Comparison of ENCODE assay signal across 1 cellular context in the genomic region with DNA sequence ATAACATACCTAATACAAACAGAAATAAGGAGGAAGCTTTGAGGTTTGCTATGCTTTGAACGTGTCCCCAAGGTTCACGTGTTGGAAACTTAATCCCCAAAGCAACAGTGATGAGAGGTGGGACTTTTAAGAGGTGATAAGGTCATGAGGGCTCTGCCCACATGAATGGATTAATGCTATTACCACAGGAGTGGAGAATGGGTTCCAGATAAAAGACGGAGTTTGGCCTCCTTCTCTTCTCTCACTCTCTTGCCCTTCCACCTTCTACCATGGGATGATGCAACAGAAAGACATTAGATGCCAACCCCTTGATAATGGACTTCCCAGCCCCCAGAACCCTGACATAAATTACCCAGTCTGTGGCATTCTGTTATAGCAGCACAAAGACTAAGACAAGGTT.
TF ChIP-seq lines count a peak whose summit lies in the region.

No MANE protein-coding gene starts in this region.

TF ChIP-seq in K562, 482 proteins besides CTCF, POLR2A, EP300 and RAD21 (continued from another document and continues in another):
- TF ChIP-seq IRF9 (tag; IDR thresholded peaks at IDR 0.05) (peak; percentile 85), POLR2G (IDR thresholded peaks at IDR 0.05; ENCODE audit: low read depth, low read length) (no peak), RBM15 (IDR thresholded peaks at IDR 0.05; ENCODE audit: insufficient read depth, low read length) (no peak), CBFA2T3 (IDR thresholded peaks at IDR 0.05) (0 out of 2 replicates have a peak, but pooled peaks have one; percentile 21), TSC22D4 (tag; IDR thresholded peaks at IDR 0.05) (no peak), STAT5A (IDR thresholded peaks at IDR 0.05; ENCODE audit: borderline replicate concordance, low read length) (no peak), RCOR1 (IDR thresholded peaks at IDR 0.05; ENCODE audit: borderline replicate concordance in 1 of 2, low read depth in 2 of 2, low read length in 2 of 2) (peak in 1 of 2 experiments; percentile 54; a peak in 1 of 4 replicates), CAMTA2 (CRISPR knock-in tag; conservative IDR thresholded peaks at IDR 0.05) (no peak), ATF3 (IDR thresholded peaks at IDR 0.05) (peak; percentile 97), ATF3 (CRISPR knock-in tag; conservative IDR thresholded peaks at IDR 0.05) (no peak), ZNF699 (CRISPR knock-in tag; IDR thresholded peaks at IDR 0.05; ENCODE audit: insufficient replicate concordance) (no peak), JUN (IDR thresholded peaks at IDR 0.05; ENCODE audit: borderline replicate concordance, low read depth, low read length) (peak; percentile 64; the same call in 1 of the 2 replicates), JUN (CRISPR knock-in tag; IDR thresholded peaks at IDR 0.05; ENCODE audit: borderline replicate concordance) (no peak), ZNF436 (CRISPR knock-in tag; IDR thresholded peaks at IDR 0.05) (no peak), JUNB (CRISPR knock-in tag; conservative IDR thresholded peaks at IDR 0.05) (no peak), ZNF184 (CRISPR knock-in tag; IDR thresholded peaks at IDR 0.05) (no peak), NR2F6 (CRISPR knock-in tag; IDR thresholded peaks at IDR 0.05) (no peak), TARDBP (IDR thresholded peaks at IDR 0.05) (no peak), PCBP2 (IDR thresholded peaks at IDR 0.05; ENCODE audit: low read depth, low read length, poor library complexity, severe bottlenecking) (no peak), ZNF57 (CRISPR knock-in tag; IDR thresholded peaks at IDR 0.05) (no peak), KAT7 (CRISPR knock-in tag; IDR thresholded peaks at IDR 0.05; ENCODE audit: borderline replicate concordance) (no peak), RERE (CRISPR knock-in tag; IDR thresholded peaks at IDR 0.05; ENCODE audit: borderline replicate concordance) (no peak), RB1 (IDR thresholded peaks at IDR 0.05; ENCODE audit: low read depth) (no peak), MEIS2 (IDR thresholded peaks at IDR 0.05; ENCODE audit: partially characterized antibody) (peak; percentile 93), NCOR1 (IDR thresholded peaks at IDR 0.05) (peak; percentile 14; the same call in 1 of the 2 replicates), NR4A1 (CRISPR knock-in tag; IDR thresholded peaks at IDR 0.05) (no peak), NR4A1 (tag; IDR thresholded peaks at IDR 0.05) (peak; percentile 82), ELK3 (CRISPR knock-in tag; IDR thresholded peaks at IDR 0.05) (no peak), LARP7 (IDR thresholded peaks at IDR 0.05) (no peak), ZNF766 (CRISPR knock-in tag; conservative IDR thresholded peaks at IDR 0.05) (no peak), TEAD4 (IDR thresholded peaks at IDR 0.05; ENCODE audit: low read length) (peak; percentile 10; the same call in 1 of the 2 replicates), TEAD4 (CRISPR knock-in tag; IDR thresholded peaks at IDR 0.05; ENCODE audit: borderline replicate concordance) (no peak), GTF2F1 (IDR thresholded peaks at IDR 0.05; ENCODE audit: low read depth, low read length) (no peak), HDAC2 (IDR thresholded peaks at IDR 0.05) (peak; percentile 82; the same call in 1 of the 2 replicates), MAFF (IDR thresholded peaks at IDR 0.05; ENCODE audit: low read length) (no peak), MAFG (tag; conservative IDR thresholded peaks at IDR 0.05) (no peak), ZSCAN32 (CRISPR knock-in tag; IDR thresholded peaks at IDR 0.05) (peak; percentile 89), TAF1 (IDR thresholded peaks at IDR 0.05; ENCODE audit: control insufficient read depth, extremely low read depth, insufficient read depth, low read length, severe bottlenecking) (no peak), SLC30A9 (CRISPR knock-in tag; IDR thresholded peaks at IDR 0.05) (no peak), ZNF175 (CRISPR knock-in tag; IDR thresholded peaks at IDR 0.05; ENCODE audit: low read depth) (peak; percentile 59; the same call in 1 of the 2 replicates), ZNF224 (CRISPR knock-in tag; IDR thresholded peaks at IDR 0.05) (no peak), ZNF584 (CRISPR knock-in tag; IDR thresholded peaks at IDR 0.05; ENCODE audit: low read depth) (0 out of 2 replicates have a peak, but pooled peaks have one; percentile 63), ZNF24 (IDR thresholded peaks at IDR 0.05) (no peak), HLTF (IDR thresholded peaks at IDR 0.05) (no peak), SNIP1 (IDR thresholded peaks at IDR 0.05; ENCODE audit: low read depth) (no peak), NFRKB (IDR thresholded peaks at IDR 0.05; ENCODE audit: low read depth) (no peak), ZKSCAN1 (IDR thresholded peaks at IDR 0.05; ENCODE audit: low read depth, low read length) (no peak), ZFPM2 (CRISPR knock-in tag; IDR thresholded peaks at IDR 0.05) (no peak), CCNT2 (IDR thresholded peaks at IDR 0.05; ENCODE audit: borderline replicate concordance, extremely low read depth, insufficient read length, low read depth, low read length) (peak; percentile 14), ELK1 (CRISPR knock-in tag; IDR thresholded peaks at IDR 0.05) (no peak), ZNF354B (CRISPR knock-in tag; IDR thresholded peaks at IDR 0.05) (no peak)
- TF ChIP-seq, protein P1, sequence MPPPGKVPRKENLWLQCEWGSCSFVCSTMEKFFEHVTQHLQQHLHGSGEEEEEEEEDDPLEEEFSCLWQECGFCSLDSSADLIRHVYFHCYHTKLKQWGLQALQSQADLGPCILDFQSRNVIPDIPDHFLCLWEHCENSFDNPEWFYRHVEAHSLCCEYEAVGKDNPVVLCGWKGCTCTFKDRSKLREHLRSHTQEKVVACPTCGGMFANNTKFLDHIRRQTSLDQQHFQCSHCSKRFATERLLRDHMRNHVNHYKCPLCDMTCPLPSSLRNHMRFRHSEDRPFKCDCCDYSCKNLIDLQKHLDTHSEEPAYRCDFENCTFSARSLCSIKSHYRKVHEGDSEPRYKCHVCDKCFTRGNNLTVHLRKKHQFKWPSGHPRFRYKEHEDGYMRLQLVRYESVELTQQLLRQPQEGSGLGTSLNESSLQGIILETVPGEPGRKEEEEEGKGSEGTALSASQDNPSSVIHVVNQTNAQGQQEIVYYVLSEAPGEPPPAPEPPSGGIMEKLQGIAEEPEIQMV (tag; conservative IDR thresholded peaks at IDR 0.05; ENCODE audit: low read depth), result no peak
- TF ChIP-seq, protein P2, sequence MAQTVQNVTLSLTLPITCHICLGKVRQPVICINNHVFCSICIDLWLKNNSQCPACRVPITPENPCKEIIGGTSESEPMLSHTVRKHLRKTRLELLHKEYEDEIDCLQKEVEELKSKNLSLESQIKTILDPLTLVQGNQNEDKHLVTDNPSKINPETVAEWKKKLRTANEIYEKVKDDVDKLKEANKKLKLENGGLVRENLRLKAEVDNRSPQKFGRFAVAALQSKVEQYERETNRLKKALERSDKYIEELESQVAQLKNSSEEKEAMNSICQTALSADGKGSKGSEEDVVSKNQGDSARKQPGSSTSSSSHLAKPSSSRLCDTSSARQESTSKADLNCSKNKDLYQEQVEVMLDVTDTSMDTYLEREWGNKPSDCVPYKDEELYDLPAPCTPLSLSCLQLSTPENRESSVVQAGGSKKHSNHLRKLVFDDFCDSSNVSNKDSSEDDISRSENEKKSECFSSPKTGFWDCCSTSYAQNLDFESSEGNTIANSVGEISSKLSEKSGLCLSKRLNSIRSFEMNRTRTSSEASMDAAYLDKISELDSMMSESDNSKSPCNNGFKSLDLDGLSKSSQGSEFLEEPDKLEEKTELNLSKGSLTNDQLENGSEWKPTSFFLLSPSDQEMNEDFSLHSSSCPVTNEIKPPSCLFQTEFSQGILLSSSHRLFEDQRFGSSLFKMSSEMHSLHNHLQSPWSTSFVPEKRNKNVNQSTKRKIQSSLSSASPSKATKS (CRISPR knock-in tag; IDR thresholded peaks at IDR 0.05), result no peak
- TF ChIP-seq, protein P3, sequence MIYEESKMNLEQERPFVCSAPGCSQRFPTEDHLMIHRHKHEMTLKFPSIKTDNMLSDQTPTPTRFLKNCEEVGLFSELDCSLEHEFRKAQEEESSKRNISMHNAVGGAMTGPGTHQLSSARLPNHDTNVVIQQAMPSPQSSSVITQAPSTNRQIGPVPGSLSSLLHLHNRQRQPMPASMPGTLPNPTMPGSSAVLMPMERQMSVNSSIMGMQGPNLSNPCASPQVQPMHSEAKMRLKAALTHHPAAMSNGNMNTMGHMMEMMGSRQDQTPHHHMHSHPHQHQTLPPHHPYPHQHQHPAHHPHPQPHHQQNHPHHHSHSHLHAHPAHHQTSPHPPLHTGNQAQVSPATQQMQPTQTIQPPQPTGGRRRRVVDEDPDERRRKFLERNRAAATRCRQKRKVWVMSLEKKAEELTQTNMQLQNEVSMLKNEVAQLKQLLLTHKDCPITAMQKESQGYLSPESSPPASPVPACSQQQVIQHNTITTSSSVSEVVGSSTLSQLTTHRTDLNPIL (CRISPR knock-in tag; IDR thresholded peaks at IDR 0.05), result no peak
- TF ChIP-seq, protein P4, sequence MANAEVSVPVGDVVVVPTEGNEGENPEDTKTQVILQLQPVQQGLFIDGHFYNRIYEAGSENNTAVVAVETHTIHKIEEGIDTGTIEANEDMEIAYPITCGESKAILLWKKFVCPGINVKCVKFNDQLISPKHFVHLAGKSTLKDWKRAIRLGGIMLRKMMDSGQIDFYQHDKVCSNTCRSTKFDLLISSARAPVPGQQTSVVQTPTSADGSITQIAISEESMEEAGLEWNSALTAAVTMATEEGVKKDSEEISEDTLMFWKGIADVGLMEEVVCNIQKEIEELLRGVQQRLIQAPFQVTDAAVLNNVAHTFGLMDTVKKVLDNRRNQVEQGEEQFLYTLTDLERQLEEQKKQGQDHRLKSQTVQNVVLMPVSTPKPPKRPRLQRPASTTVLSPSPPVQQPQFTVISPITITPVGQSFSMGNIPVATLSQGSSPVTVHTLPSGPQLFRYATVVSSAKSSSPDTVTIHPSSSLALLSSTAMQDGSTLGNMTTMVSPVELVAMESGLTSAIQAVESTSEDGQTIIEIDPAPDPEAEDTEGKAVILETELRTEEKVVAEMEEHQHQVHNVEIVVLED (CRISPR knock-in tag; IDR thresholded peaks at IDR 0.05), result no peak
